22 cellular contexts compared by ENCODE assay signal in genomic region chr16:68363847-68364600, GRCh38. TPM values are rescaled to one million over a fixed set of nuclear protein-coding genes. Genes with fewer than 3 reads are reported as not detected.
DNase-seq lines count a peak whose midpoint lies in the region; ATAC-seq and TF ChIP-seq lines count a peak whose summit lies in the region.
"Had no signal": no experiment of that assay in that cellular context is flagged by ENCODE, and none has a peak within 500 bp of the region (broad histone marks: within the 10 kb centered on the region; RNA-seq: fewer than 3 reads in every experiment).

No MANE protein-coding gene starts in this region.

- no peak overlapping the region for H3K4me3 ChIP-seq in adrenal gland
- no peak overlapping the region for H3K4me3 ChIP-seq in smooth muscle cell
- H3K4me3 ChIP-seq in hepatocyte = no peak overlapping the region
- H3K4me3 ChIP-seq: cardiac muscle cell had no signal

- 44 to 55% (median 53%) methylated on average over 17 to 21 of the region's 21 CpGs for WGBS in adrenal gland, 4 donors
- 72% methylated on average over 20 of the region's 21 CpGs for WGBS in smooth muscle cell (ENCODE audit: low lambda C conversion rate)
- WGBS in hepatocyte (ENCODE audit: low lambda C conversion rate, missing lambda C conversion rate) = 74% methylated on average over 21 of the region's 21 CpGs

- H3K27ac ChIP-seq in adrenal gland = no peak overlapping the region
- no peak overlapping the region for H3K27ac ChIP-seq in smooth muscle cell (ENCODE audit: low read depth)
- H3K27ac ChIP-seq in hepatocyte = no peak overlapping the region
- H3K27ac ChIP-seq: 22Rv1, cardiac muscle cell, epithelial cell of prostate had no signal

- TF ChIP-seq POLR2A in adrenal gland (IDR thresholded peaks at IDR 0.05) = no peak

- peaks cover 8 to 18% of the 10 kb centered on the region in 2 donors for H3K4me1 ChIP-seq in adrenal gland (replicated peaks in 1 of 2)
- no peaks in the 10 kb centered on the region for H3K4me1 ChIP-seq in smooth muscle cell (ENCODE audit: low read depth)
- peaks cover 10% of the 10 kb centered on the region for H3K4me1 ChIP-seq in hepatocyte (ENCODE audit: insufficient read depth)

- H3K27me3 ChIP-seq in adrenal gland (no peaks in the 10 kb centered on the region), smooth muscle cell (ENCODE audit: low read depth) (no peaks in the 10 kb centered on the region), hepatocyte (no peaks in the 10 kb centered on the region)
- H3K27me3 ChIP-seq: cardiac muscle cell had no signal

- H3K79me2 ChIP-seq in smooth muscle cell (ENCODE audit: low read depth) = no peaks in the 10 kb centered on the region
- H3K79me2 ChIP-seq in hepatocyte = no peaks in the 10 kb centered on the region

- intact Hi-C loops in adrenal gland (cut with DNase I) = no loop called here

- H3K9ac ChIP-seq in smooth muscle cell (ENCODE audit: low read depth) = no peak overlapping the region

- no peaks in the 10 kb centered on the region for H3K9me3 ChIP-seq in adrenal gland (replicated peaks in 1 of 3)
- H3K9me3 ChIP-seq in smooth muscle cell (replicated peaks; ENCODE audit: low read depth) = no peaks in the 10 kb centered on the region
- no peaks in the 10 kb centered on the region for H3K9me3 ChIP-seq in hepatocyte (ENCODE audit: low read depth)

- no peak for ATAC-seq in HG03159 (IDR thresholded peaks at IDR 0.05; ENCODE audit: unreplicated experiment)
- ATAC-seq: left colon; naive thymus-derived CD8-positive, alpha-beta T cell; PC-3 had no signal

- H3K36me3 ChIP-seq in adrenal gland (replicated peaks in 1 of 2) (no peaks in the 10 kb centered on the region), smooth muscle cell (ENCODE audit: low read depth) (no peaks in the 10 kb centered on the region), hepatocyte (replicated peaks; ENCODE audit: insufficient read depth, low read depth) (no peaks in the 10 kb centered on the region)
- H3K36me3 ChIP-seq: cardiac muscle cell had no signal

- peak overlapping the region; percentile 28 for H3K4me2 ChIP-seq in smooth muscle cell
- no peak overlapping the region for H3K4me2 ChIP-seq in hepatocyte

- no peaks in the 10 kb centered on the region for H3K9me2 ChIP-seq in hepatocyte (replicated peaks; ENCODE audit: insufficient read depth)

- no peaks in the 10 kb centered on the region for H3F3A ChIP-seq in smooth muscle cell (ENCODE audit: low read depth)

- no peaks in the 10 kb centered on the region for H4K20me1 ChIP-seq in smooth muscle cell (ENCODE audit: low read depth)
- H4K20me1 ChIP-seq in hepatocyte (ENCODE audit: insufficient read depth, poor library complexity, severe bottlenecking) = no peaks in the 10 kb centered on the region

- H2AFZ ChIP-seq in smooth muscle cell (ENCODE audit: low read depth) (no peak overlapping the region), hepatocyte (no peak overlapping the region)

- DNase-seq in DMS 273 (lab: John Stamatoyannopoulos, UW; ENCODE audit: unreplicated experiment) (peak; percentile 48), DMS 273 treated with DMSO at 0.1 percent for 48 hours (lab: John Stamatoyannopoulos, UW) (no peak), adrenal gland (peak in 5 of 7 donors; percentile 38 to 59 (median 50)), iris pigment epithelial cell (ENCODE audit: low read depth) (peak; percentile 25), smooth muscle cell (lab: John Stamatoyannopoulos, UW; ENCODE audit: unreplicated experiment) (no peak), hepatocyte (ENCODE audit: low spot score) (no peak)
- no peak for DNase-seq in activated CD4-positive, CD25-positive, alpha-beta regulatory T cell (lab: John Stamatoyannopoulos, UW)
- DNase-seq: activated CD4-positive, alpha-beta T cell treated with anti-CD3 and anti-CD28 coated beads, Interleukin-2, amount 50 U/mL, for 1 hour; activated CD8-positive, alpha-beta memory T cell treated with anti-CD3 and anti-CD28 coated beads, Interleukin-2, amount 50 U/mL, for 48 hours; activated effector memory CD4-positive, alpha-beta T cell treated with Interleukin-2 at 50 U/mL for 16 hours; AML-193; left colon; naive thymus-derived CD8-positive, alpha-beta T cell; NCI-H146; NCI-H2171 treated with DMSO at 0.1 percent for 48 hours; PC-3; small intestine; stimulated activated CD4-positive, alpha-beta T cell treated with anti-CD3 and anti-CD28 coated beads, Interleukin-4, amount 100 ng/mL, for 1 hour had no signal

- TF ChIP-seq CTCF in adrenal gland (IDR thresholded peaks at IDR 0.05) (no peak), smooth muscle cell (IDR thresholded peaks at IDR 0.05; ENCODE audit: borderline replicate concordance, insufficient read depth, poor library complexity, severe bottlenecking) (no peak), hepatocyte (IDR thresholded peaks at IDR 0.05; ENCODE audit: poor library complexity) (no peak)

RNA-seq across cellular contexts. Expression of gene PRMT7, which starts 53.2 kb away (rescaled TPM):
- total RNA-seq in adrenal gland (10 to 100 TPM; 30.0 to 52.1 (median 39.9) TPM), smooth muscle cell (16.3 and 22.1 TPM in 2 replicates), hepatocyte (41.1 and 41.9 TPM in 2 replicates)
- polyA plus RNA-seq in adrenal gland (100 to 1,000 TPM in 2 of 3 donors, 10 to 100 TPM in 1; 45.3 to 141 (median 111) TPM), smooth muscle cell (19.7 and 25.4 TPM in 2 replicates), hepatocyte (31.0 and 43.6 TPM in 2 replicates)

RNA-seq across cellular contexts. Expression of gene SLC7A6OS, which starts 53.3 kb away (rescaled TPM):
- total RNA-seq in adrenal gland (10 to 100 TPM in 7 of 8 donors, 1 to 10 TPM in 1; 9.4 to 17.8 (median 13.8) TPM), smooth muscle cell (8.3 and 9.6 TPM in 2 replicates), hepatocyte (8.8 and 13.0 TPM in 2 replicates)
- polyA plus RNA-seq in adrenal gland (10 to 100 TPM in 1 of 3 donors, 1 to 10 TPM in 2; 5.7 to 14.6 (median 8.4) TPM), smooth muscle cell (13.2 and 13.9 TPM in 2 replicates), hepatocyte (13.7 and 18.9 TPM in 2 replicates)

Comparison
In these comparisons a context has a peak if more than half of its experiments do, and no peak if none do; other contexts are left out.
1. DNase-seq: peak in DMS 273 (single experiment), adrenal gland (5 of 7) and iris pigment epithelial cell (single experiment); none in DMS 273 treated with DMSO at 0.1 percent for 48 hours (single experiment), smooth muscle cell (single experiment), activated CD4-positive, CD25-positive, alpha-beta regulatory T cell (0 of 4) and hepatocyte (single experiment).